In genomic region chr11:111941963-111942362, GRCh38 we compare ENCODE assay signal across 10 cellular contexts. TPM values are rescaled to one million over a fixed set of nuclear protein-coding genes. Genes with fewer than 3 reads are reported as not detected.
DNase-seq lines count a peak whose midpoint lies in the region; ATAC-seq and TF ChIP-seq lines count a peak whose summit lies in the region.
"Had no signal": no experiment of that assay in that cellular context is flagged by ENCODE, and none has a peak within 500 bp of the region (broad histone marks: within the 10 kb centered on the region; RNA-seq: fewer than 3 reads in every experiment).

No MANE protein-coding gene starts in this region.

- DNase-seq in Daoy (ENCODE audit: low read depth) (peak; percentile 54), PC-3 (peak; percentile 35), posterior cingulate gyrus (peak; percentile 42 to 93 (median 62)), GM13977 (ENCODE audit: low spot score) (no peak)
- DNase-seq: CD4-positive, CD25-positive, alpha-beta regulatory T cell had no signal

- in situ Hi-C loops in GM13977 (cut with MboI; ENCODE audit: low pct_unique_long_range_greater_than_20kb, low sequenced_read_pairs, unreplicated experiment) = no loop called here

- H3K36me3 ChIP-seq in PC-3 (ENCODE audit: low read depth, low read length) = no peaks in the 10 kb centered on the region

- POLR2A ChIA-PET in PC-3 (lab: Charles Lee; ENCODE audit: unreplicated experiment) = interaction anchor here (0.6 kb wide), 1 partner anchor 106 kb away, joined by 3 read pairs; no protein-coding TSS in a partner anchor

- TF ChIP-seq CTCF in PC-3 (conservative IDR thresholded peaks at IDR 0.05; ENCODE audit: low read depth, low read length) = no peak
- TF ChIP-seq CTCF in GM13977 (IDR thresholded peaks at IDR 0.05; ENCODE audit: extremely low read depth, insufficient read depth, missing control alignments) = no peak

- no peaks in the 10 kb centered on the region for H4K20me1 ChIP-seq in PC-3 (ENCODE audit: low read length)

- H2AFZ ChIP-seq in PC-3 (ENCODE audit: low read length) = no peak overlapping the region

- no peaks in the 10 kb centered on the region for H3F3A ChIP-seq in PC-3 (ENCODE audit: low read length, unreplicated experiment)

- intact Hi-C loops in PC-3 (cut with micrococcal nuclease) = no loop called here
- intact Hi-C loops in posterior cingulate gyrus (cut with DNase I) = no loop called here

- no peak overlapping the region for H3K4me2 ChIP-seq in PC-3 (ENCODE audit: low read length)

- H3K27ac ChIP-seq in PC-3 (ENCODE audit: low read length) = no peak overlapping the region

- no peaks in the 10 kb centered on the region for H3K9me2 ChIP-seq in PC-3 (replicated peaks; ENCODE audit: low read length)

- H3K79me2 ChIP-seq in PC-3 (ENCODE audit: low read length) = 0 out of 2 replicates have a peak, but pooled peaks cover 4% of the 10 kb centered on the region

- H3K4me3 ChIP-seq in PC-3 (ENCODE audit: low read length) = no peak overlapping the region

- H3K27me3 ChIP-seq in PC-3 (ENCODE audit: low read length) = no peaks in the 10 kb centered on the region

- CTCF ChIA-PET in PC-3 (lab: Charles Lee) = interaction anchor here (0.6 kb wide), 1 partner anchor 78 kb away, joined by 3 read pairs; no protein-coding TSS in a partner anchor

- peaks cover 31% of the 10 kb centered on the region for H3K4me1 ChIP-seq in PC-3 (ENCODE audit: insufficient read depth, low read length)

- H3K9ac ChIP-seq in PC-3 (ENCODE audit: low read length) = no peak overlapping the region

- H3K9me3 ChIP-seq in PC-3 (ENCODE audit: low read length) = no peaks in the 10 kb centered on the region

- no peak for ATAC-seq in PC-3
- peak; percentile 63 for ATAC-seq in esophagus mucosa
- no peak for ATAC-seq in HG02678 (IDR thresholded peaks at IDR 0.05; ENCODE audit: unreplicated experiment)
- no peak for ATAC-seq in HG03025 (IDR thresholded peaks at IDR 0.05; ENCODE audit: low FRiP score, unreplicated experiment)
- ATAC-seq in HG02870 (IDR thresholded peaks at IDR 0.05; ENCODE audit: unreplicated experiment) = no peak

- no TSS peak for BruUV-seq in PC-3 (replicated peaks; lab: Mats Ljungman, UMichigan)

RNA-seq across cellular contexts. Expression of gene DIXDC1, which starts 4.8 kb away (rescaled TPM):
- 7.1 and 9.0 TPM in 2 replicates for total RNA-seq in Daoy (2014; rRNA removed; shearing (Covaris generic))
- 6.8 and 10.8 TPM in 2 replicates for total RNA-seq in PC-3 (2014; rRNA removed)
- total RNA-seq in esophagus mucosa = 3.3 TPM

RNA-seq across cellular contexts. Expression of gene C11orf52, which starts 23.2 kb away (rescaled TPM):
- not detected in 2 replicates for total RNA-seq in Daoy (2014; rRNA removed; shearing (Covaris generic))
- 8.7 and 10.5 TPM in 2 replicates for total RNA-seq in PC-3 (2014; rRNA removed)
- 3.5 TPM for total RNA-seq in esophagus mucosa
- total RNA-seq: CD4-positive, CD25-positive, alpha-beta regulatory T cell had no signal

RNA-seq across cellular contexts. Expression of gene HSPB2, which starts 29.4 kb away (rescaled TPM):
- total RNA-seq in Daoy (2014; rRNA removed; shearing (Covaris generic)) = not detected in 2 replicates
- total RNA-seq in PC-3 (2014; rRNA removed) (not detected in 2 replicates), esophagus mucosa (0.32 TPM)
- total RNA-seq: CD4-positive, CD25-positive, alpha-beta regulatory T cell; dermis microvascular lymphatic vessel endothelial cell had no signal

RNA-seq across cellular contexts. Expression of gene CRYAB, which starts 30.4 kb away (rescaled TPM):
- total RNA-seq in Daoy (2014; rRNA removed; shearing (Covaris generic)) = not detected in 2 replicates
- total RNA-seq in PC-3 (2014; rRNA removed) (not detected in 2 replicates), esophagus mucosa (19.6 TPM)
- total RNA-seq: CD4-positive, CD25-positive, alpha-beta regulatory T cell had no signal
